ENCODE assay signal across 8 cellular contexts in the genomic region with DNA sequence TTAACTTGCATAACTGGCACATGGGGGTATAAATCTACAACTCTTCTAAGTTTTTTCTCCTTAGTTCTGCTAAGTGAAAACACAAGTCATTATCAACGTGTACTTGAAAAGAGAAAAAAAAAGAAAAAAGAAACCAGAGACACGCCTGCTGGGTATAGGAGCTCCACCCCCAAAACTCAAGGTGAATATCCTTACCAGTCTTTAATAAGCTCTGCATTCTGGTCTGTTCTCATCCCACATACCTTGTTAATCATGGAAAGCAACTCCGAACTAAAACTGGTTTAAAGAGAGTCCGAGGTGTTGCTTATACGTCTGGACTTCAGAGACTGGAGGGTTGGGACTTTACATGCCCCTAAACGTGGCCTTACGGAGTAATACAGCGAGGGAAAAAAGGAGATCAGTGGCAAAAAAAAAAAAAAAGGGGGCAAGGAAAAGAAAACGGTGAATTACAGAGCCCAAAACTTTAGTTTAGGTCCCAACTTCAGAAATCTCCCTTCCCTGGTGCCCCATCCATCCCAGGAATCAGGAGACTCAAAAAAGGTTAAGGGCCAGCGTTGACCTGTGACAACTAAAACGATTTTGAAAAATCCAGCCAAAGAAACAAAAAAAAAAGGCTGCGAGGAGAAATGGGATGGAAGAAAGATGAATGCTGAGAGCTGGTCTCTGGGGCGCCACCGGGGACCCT. TPM values are rescaled to one million over a fixed set of nuclear protein-coding genes. Genes with fewer than 3 reads are reported as not detected.
A peak's percentile ranks its signal among the peaks of the same experiment; 100 is the strongest.
DNase-seq lines count a peak whose midpoint lies in the region; ATAC-seq and TF ChIP-seq lines count a peak whose summit lies in the region.

No MANE protein-coding gene starts in this region.

- intact Hi-C loops in Right ventricle myocardium superior (cut with DNase I), result no loop called here

- H3K4me3 ChIP-seq in cardiac muscle cell (peak overlapping the region; percentile 74), iPS-20b (ENCODE audit: low read length) (peak overlapping the region; percentile 87)

- H3K9me3 ChIP-seq in cardiac muscle cell (ENCODE audit: low read depth) (no peaks in the 10 kb centered on the region), iPS-20b (ENCODE audit: insufficient read depth, low read depth, low read length) (no peaks in the 10 kb centered on the region)

- H3K4me1 ChIP-seq in cardiac muscle cell (ENCODE audit: low read depth) (peaks cover 8% of the 10 kb centered on the region), iPS-20b (ENCODE audit: insufficient read depth, low read length) (peaks cover 8% of the 10 kb centered on the region; the same call in 1 of the 2 replicates)

- no peaks in the 10 kb centered on the region for H3K36me3 ChIP-seq in cardiac muscle cell
- H3K36me3 ChIP-seq in iPS-20b (ENCODE audit: insufficient read depth, low read depth, low read length), result peaks cover 17% of the 10 kb centered on the region; the same call in 1 of the 2 replicates

- peak overlapping the region; percentile 89 for H3K27ac Mint-ChIP-seq in activated naive CD8-positive, alpha-beta T cell treated with anti-CD3 and anti-CD28 coated beads, Interleukin-2, amount 50 U/mL, for 24 hours

- no peaks in the 10 kb centered on the region for H3K27me3 Mint-ChIP-seq in activated naive CD8-positive, alpha-beta T cell treated with anti-CD3 and anti-CD28 coated beads, Interleukin-2, amount 50 U/mL, for 24 hours

- H3K36me3 Mint-ChIP-seq in activated naive CD8-positive, alpha-beta T cell treated with anti-CD3 and anti-CD28 coated beads, Interleukin-2, amount 50 U/mL, for 24 hours (ENCODE audit: low read depth), result peaks cover 26% of the 10 kb centered on the region

- DNase-seq in cardiac muscle cell (ENCODE audit: low read depth in 1 of 2, low spot score in 1 of 2) (peak; percentile 46 to 51), Right ventricle myocardium superior (no peak), NCI-H748 treated with DMSO at 0.1 percent for 48 hours (lab: John Stamatoyannopoulos, UW) (peak; percentile 20), activated gamma-delta T cell treated with Interleukin-2 at 50 U/mL for 16 hours (no peak)
- DNase-seq in activated naive CD8-positive, alpha-beta T cell treated with anti-CD3 and anti-CD28 coated beads, Interleukin-2, amount 50 U/mL, for 24 hours, result peak; percentile 4
- DNase-seq in stimulated activated CD4-positive, alpha-beta T cell treated with anti-CD3 and anti-CD28 coated beads, Interleukin-15, amount 100 ng/mL, for 24 hours, result peak; percentile 31

- TF ChIP-seq CTCF in cardiac muscle cell (IDR thresholded peaks at IDR 0.05; ENCODE audit: low read depth, low read length), result no peak

- H3K27ac ChIP-seq in cardiac muscle cell, result peak overlapping the region; percentile 87
- H3K27ac ChIP-seq in iPS-20b (ENCODE audit: low read length), result peak overlapping the region; percentile 11

- no peak for ATAC-seq in Right ventricle myocardium superior (ENCODE audit: poor library complexity)
- ATAC-seq in HG02678 (IDR thresholded peaks at IDR 0.05; ENCODE audit: unreplicated experiment), result peak; percentile 17
- no peak for ATAC-seq in activated naive CD8-positive, alpha-beta T cell treated with anti-CD3 and anti-CD28 coated beads, Interleukin-2, amount 50 U/mL, for 24 hours

- no peaks in the 10 kb centered on the region for H3K9me3 Mint-ChIP-seq in activated naive CD8-positive, alpha-beta T cell treated with anti-CD3 and anti-CD28 coated beads, Interleukin-2, amount 50 U/mL, for 24 hours

- H3K9ac ChIP-seq in iPS-20b (ENCODE audit: low read depth, low read length), result peak overlapping the region; percentile 86

- H3K27me3 ChIP-seq in cardiac muscle cell, result no peaks in the 10 kb centered on the region
- H3K27me3 ChIP-seq in iPS-20b (ENCODE audit: insufficient read depth, low read length), result no peaks in the 10 kb centered on the region

- H3K4me3 Mint-ChIP-seq in activated naive CD8-positive, alpha-beta T cell treated with anti-CD3 and anti-CD28 coated beads, Interleukin-2, amount 50 U/mL, for 24 hours, result peak overlapping the region; percentile 84

- peaks cover 40% of the 10 kb centered on the region for H3K4me1 Mint-ChIP-seq in activated naive CD8-positive, alpha-beta T cell treated with anti-CD3 and anti-CD28 coated beads, Interleukin-2, amount 50 U/mL, for 24 hours

RNA-seq across cellular contexts. Expression of gene PGRMC2, which starts 1.0 kb away (rescaled TPM):
- 14.0 and 17.7 TPM in 2 replicates for total RNA-seq in cardiac muscle cell
- 38.9 and 39.2 TPM in 2 replicates for polyA plus RNA-seq in cardiac muscle cell
- total RNA-seq in Right ventricle myocardium superior, result 58.4 TPM

Comparison
In these comparisons a context has a peak if more than half of its experiments do, and no peak if none do; other contexts are left out.
1. DNase-seq: peak in cardiac muscle cell (2 of 2), NCI-H748 treated with DMSO at 0.1 percent for 48 hours (single experiment), activated naive CD8-positive, alpha-beta T cell treated with anti-CD3 and anti-CD28 coated beads, Interleukin-2, amount 50 U/mL, for 24 hours (single experiment) and stimulated activated CD4-positive, alpha-beta T cell treated with anti-CD3 and anti-CD28 coated beads, Interleukin-15, amount 100 ng/mL, for 24 hours (single experiment); none in Right ventricle myocardium superior (single experiment) and activated gamma-delta T cell treated with Interleukin-2 at 50 U/mL for 16 hours (single experiment).